1 cellular context compared by ENCODE assay signal in genomic region chr16:2777231-2777902, GRCh38.
TF ChIP-seq lines count a peak whose summit lies in the region.

Gene ELOB (minus strand): TSS chr16:2777280. CDS start chr16:2777239, 41 bp downstream.

TF ChIP-seq in HepG2, 621 proteins besides CTCF, POLR2A, EP300 and RAD21 (continued from another document):
- TF ChIP-seq ZNF616 (CRISPR knock-in tag; IDR thresholded peaks at IDR 0.05; ENCODE audit: low read depth): 0 out of 2 replicates have a peak, but pooled peaks have one; percentile 67
- peak; percentile 26 for TF ChIP-seq TAF15 (IDR thresholded peaks at IDR 0.05; ENCODE audit: low read depth, low read length, poor library complexity, severe bottlenecking)
- TF ChIP-seq, protein P1, sequence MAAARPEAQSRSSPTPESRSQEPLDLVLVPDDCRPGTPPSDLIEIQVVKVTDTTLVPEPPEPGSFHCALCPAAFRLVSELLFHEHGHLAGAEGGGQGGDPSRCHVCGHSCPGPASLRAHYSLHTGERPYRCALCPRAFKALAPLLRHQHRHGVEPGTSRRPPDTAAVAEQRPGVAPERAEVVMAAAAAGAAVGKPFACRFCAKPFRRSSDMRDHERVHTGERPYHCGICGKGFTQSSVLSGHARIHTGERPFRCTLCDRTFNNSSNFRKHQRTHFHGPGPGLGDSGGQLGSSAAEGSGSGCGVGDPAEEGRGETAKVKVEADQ (CRISPR knock-in tag; IDR thresholded peaks at IDR 0.05; ENCODE audit: borderline replicate concordance): 0 out of 2 replicates have a peak, but pooled peaks have one; percentile 70
- no peak for TF ChIP-seq MZF1 (CRISPR knock-in tag; IDR thresholded peaks at IDR 0.05; ENCODE audit: borderline replicate concordance)
- TF ChIP-seq ZNF546 (CRISPR knock-in tag; conservative IDR thresholded peaks at IDR 0.05): peak; percentile 74; the same call in 1 of the 2 replicates
- TF ChIP-seq HNRNPLL (IDR thresholded peaks at IDR 0.05; ENCODE audit: low read depth, low read length, poor library complexity, severe bottlenecking): peak; percentile 54
- peak; percentile 79; the same call in 1 of the 2 replicates for TF ChIP-seq TSC22D2 (CRISPR knock-in tag; IDR thresholded peaks at IDR 0.05; ENCODE audit: borderline replicate concordance)
- no peak; the same call in 1 of the 2 replicates for TF ChIP-seq ZBTB44 (CRISPR knock-in tag; IDR thresholded peaks at IDR 0.05)
- 0 out of 2 replicates have a peak, but pooled peaks have one; percentile 8 for TF ChIP-seq HNF4A (CRISPR knock-in tag; IDR thresholded peaks at IDR 0.05)
- TF ChIP-seq CBFB (CRISPR knock-in tag; IDR thresholded peaks at IDR 0.05): peak; percentile 39; the same call in 1 of the 2 replicates
- TF ChIP-seq ZFP41 (CRISPR knock-in tag; IDR thresholded peaks at IDR 0.05; ENCODE audit: borderline replicate concordance): peak; percentile 23; the same call in 1 of the 2 replicates
TF ChIP-seq in HepG2: peak in this region for 191.
